8 cellular contexts compared by ENCODE assay signal in the genomic region with DNA sequence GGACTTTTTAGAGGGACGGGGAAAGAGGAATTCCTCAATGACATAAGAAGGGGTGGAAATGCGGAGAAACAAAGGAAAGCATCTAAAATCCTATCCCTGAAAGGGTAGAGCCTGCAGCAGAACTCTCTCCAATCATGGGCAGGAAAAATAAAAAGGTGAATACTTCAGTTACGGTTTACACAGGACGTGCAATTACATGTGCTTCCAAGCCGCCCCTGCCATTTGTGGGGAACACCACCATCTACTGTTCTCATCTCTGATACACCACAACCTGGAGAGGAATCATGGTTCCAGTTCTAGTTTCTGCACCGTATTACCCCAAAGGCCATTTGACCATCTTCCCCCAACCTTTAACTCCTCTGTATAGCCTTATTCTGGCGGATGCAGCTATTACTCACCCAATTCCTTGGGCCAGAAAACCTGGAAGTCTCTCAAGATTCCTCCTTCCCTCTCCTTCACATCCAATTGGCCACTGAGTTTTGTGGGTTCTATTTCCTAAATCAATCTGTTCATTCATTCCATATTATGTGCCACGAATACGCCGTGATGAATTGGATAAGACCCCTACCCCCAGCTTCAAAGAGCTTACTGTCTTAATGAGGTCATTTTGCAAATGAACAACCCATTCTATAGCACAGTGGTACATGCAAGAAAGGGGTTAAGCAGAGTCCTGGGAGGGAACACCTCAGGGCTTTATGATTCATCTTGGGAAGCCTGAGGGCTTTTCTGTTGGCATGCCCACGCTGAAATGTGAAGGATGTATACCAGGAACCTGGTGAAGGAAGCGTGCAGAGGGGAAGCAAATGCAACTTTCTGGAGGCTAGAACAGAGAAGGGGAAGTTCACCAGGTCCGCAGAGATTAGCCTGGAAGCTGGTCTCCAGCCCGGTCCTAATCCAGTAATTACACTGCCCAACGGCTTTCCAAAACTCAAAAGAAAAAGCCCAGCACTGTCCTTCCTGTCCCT. TPM values are rescaled to one million over a fixed set of nuclear protein-coding genes. Genes with fewer than 3 reads are reported as not detected.
DNase-seq lines count a peak whose midpoint lies in the region; ATAC-seq and TF ChIP-seq lines count a peak whose summit lies in the region.

No MANE protein-coding gene starts in this region.

- WGBS in esophagus muscularis mucosa = 64% methylated on average over 15 of the region's 15 CpGs

- no peak for TF ChIP-seq EP300 in esophagus muscularis mucosa (IDR thresholded peaks at IDR 0.05)

- H3K27me3 ChIP-seq in esophagus muscularis mucosa = no peaks in the 10 kb centered on the region

- intact Hi-C loops in esophagus muscularis mucosa (cut with DNase I) = no loop called here

- peaks cover 0 to 10% (median 7%) of the 10 kb centered on the region in 4 donors for H3K36me3 ChIP-seq in esophagus muscularis mucosa

- H3K4me3 ChIP-seq in GM12865 (ENCODE audit: low read depth, low read length) (peak overlapping the region; percentile 70), esophagus muscularis mucosa (peak overlapping the region; percentile 66 to 78 (median 68)), skeletal muscle cell (ENCODE audit: low read depth, low read length) (peak overlapping the region; percentile 52)

- DNase-seq in GM12865 (ENCODE audit: low read depth) (peak; percentile 74), NCI-H748 treated with DMSO at 0.1 percent for 48 hours (lab: John Stamatoyannopoulos, UW) (peak; percentile 12), esophagus muscularis mucosa (ENCODE audit: extremely low spot score) (no peak), skeletal muscle cell (ENCODE audit: low read depth) (no peak), germinal center (ENCODE audit: low spot score) (no peak), iPS-NIHi7 (ENCODE audit: extremely low spot score) (no peak), SW 1271 (lab: John Stamatoyannopoulos, UW) (no peak)

- ATAC-seq in HG03457 (IDR thresholded peaks at IDR 0.05; ENCODE audit: unreplicated experiment) = no peak

- H3K27ac ChIP-seq in esophagus muscularis mucosa (replicated peaks in 1 of 4) = peak overlapping the region; percentile 87 to 90 (median 90)

- peaks cover 9 to 20% (median 16%) of the 10 kb centered on the region in 4 donors for H3K4me1 ChIP-seq in esophagus muscularis mucosa

- peak; percentile 30 for TF ChIP-seq CTCF in GM12865 (IDR thresholded peaks at IDR 0.05; ENCODE audit: insufficient read depth, low read depth, low read length, missing control alignments)
- TF ChIP-seq CTCF in esophagus muscularis mucosa (IDR thresholded peaks at IDR 0.05) = no peak

- no peaks in the 10 kb centered on the region for H3K9me3 ChIP-seq in esophagus muscularis mucosa

- no peak for TF ChIP-seq POLR2A in esophagus muscularis mucosa (IDR thresholded peaks at IDR 0.05; ENCODE audit: low read depth)

RNA-seq across cellular contexts. Expression of gene MSL3, which starts 1.4 kb away (rescaled TPM):
- 10 to 100 TPM; 21.0 to 32.0 (median 24.5) TPM for total RNA-seq in esophagus muscularis mucosa

Comparison
In these comparisons a context has a peak if more than half of its experiments do, and no peak if none do; other contexts are left out.
1. DNase-seq: peak in GM12865 (single experiment) and NCI-H748 treated with DMSO at 0.1 percent for 48 hours (single experiment); none in esophagus muscularis mucosa (single experiment), skeletal muscle cell (single experiment), germinal center (single experiment), iPS-NIHi7 (single experiment) and SW 1271 (0 of 2).
2. Peak in every context shown above with its lines, with median percentiles within 50 percentile points of each other: H3K4me3 ChIP-seq.